ENCODE assay signal across 4 cellular contexts in genomic region chr22:21896275-21896674, GRCh38. TPM values are rescaled to one million over a fixed set of nuclear protein-coding genes. Genes with fewer than 3 reads are reported as not detected.
DNase-seq lines count a peak whose midpoint lies in the region; ATAC-seq, FAIRE-seq and TF ChIP-seq lines count a peak whose summit lies in the region.
"Not testable (repeated sequence)": the region's sequence is repeated elsewhere in the genome, so short reads cannot be mapped to it uniquely, and the experiment has no call there.

No MANE protein-coding gene starts in this region.

- not testable (repeated sequence) for H3K4me2 ChIP-seq in K562 (ENCODE audit: insufficient read depth, low read length)

- not testable (repeated sequence) for H3K4me1 Mint-ChIP-seq in chondrocyte (ENCODE audit: low read depth)

- not testable (repeated sequence) for TF ChIP-seq RAD21 in K562 (CRISPR knock-in tag; conservative IDR thresholded peaks at IDR 0.05 in 1 of 2, IDR thresholded peaks at IDR 0.05 in 1 of 2)

- in situ Hi-C loops in K562 (cut with MboI), result not testable (repeated sequence)

- H3K4me3 Mint-ChIP-seq in chondrocyte (ENCODE audit: unreplicated experiment), result not testable (repeated sequence)

- not testable (repeated sequence) for H3K4me3 ChIP-seq in K562, upper lobe of right lung

- H3K27ac ChIP-seq in K562 (ENCODE audit: extremely low read depth, low read depth, low read length); upper lobe of right lung: not testable (repeated sequence)

- not testable (repeated sequence) for H3K27ac Mint-ChIP-seq in chondrocyte (ENCODE audit: unreplicated experiment)

- not testable (repeated sequence) for H3K9ac ChIP-seq in K562 (ENCODE audit: insufficient read depth in 1 of 2, low read depth in 2 of 2, low read length in 2 of 2)

- ATAC-seq in K562, result peak; percentile 20; the same call in 1 of the 3 replicates
- not testable (repeated sequence) for ATAC-seq in upper lobe of right lung

- not testable (repeated sequence) for TF ChIP-seq EP300 in K562 (IDR thresholded peaks at IDR 0.05; ENCODE audit: low read length)

- H3K36me3 ChIP-seq in K562 (ENCODE audit: control insufficient read depth, insufficient read depth, low read length); upper lobe of right lung: not testable (repeated sequence)

- not testable (repeated sequence) for FAIRE-seq in K562 (lab: Jason Lieb, UNC)

- not testable (repeated sequence) for H3K9me1 ChIP-seq in K562 (ENCODE audit: control insufficient read depth, insufficient read depth, low read length)

- not testable (repeated sequence) for TF ChIP-seq POLR2A in K562 (conservative IDR thresholded peaks at IDR 0.05)

- BruUV-seq in K562 (replicated peaks; lab: Mats Ljungman, UMichigan), result not testable (repeated sequence)

- H2AFZ ChIP-seq in K562 (ENCODE audit: low read depth, low read length), result not testable (repeated sequence)

- not testable (repeated sequence) for H3K4me1 ChIP-seq in K562 (replicated peaks in 1 of 2; ENCODE audit: control insufficient read depth in 2 of 2, insufficient read depth in 2 of 2, low read length in 2 of 2); upper lobe of right lung

- H3K27me3 ChIP-seq in K562 (ENCODE audit: control insufficient read depth in 2 of 2, insufficient read depth in 2 of 2, low read length in 2 of 2), result peaks cover 15 to 41% of the 10 kb centered on the region in 2 experiments; a peak in 3 of 5 replicates
- H3K27me3 ChIP-seq in upper lobe of right lung, result not testable (repeated sequence)

- not testable (repeated sequence) for H3K79me2 ChIP-seq in K562 (ENCODE audit: control insufficient read depth, insufficient read depth, low read length)

- not testable (repeated sequence) for TF ChIP-seq CTCF in K562 (IDR thresholded peaks at IDR 0.05 in 2 of 3, conservative IDR thresholded peaks at IDR 0.05 in 1 of 3; ENCODE audit: insufficient read depth in 2 of 3, low read depth in 1 of 3, low read length in 3 of 3); chondrocyte (IDR thresholded peaks at IDR 0.05); upper lobe of right lung (IDR thresholded peaks at IDR 0.05)

- H3K9me3 Mint-ChIP-seq in chondrocyte (ENCODE audit: low read depth), result not testable (repeated sequence)

- not testable (repeated sequence) for H3K27me3 Mint-ChIP-seq in chondrocyte (ENCODE audit: low read depth)

- CTCF ChIA-PET in K562 (lab: Yijun Ruan, JAX; ENCODE audit: low intra/inter-chr PET ratio), result interaction anchor here (0.5 to 0.7 kb wide), 2 partner anchors 51 to 1097 kb away, joined by 3 read pairs; no protein-coding TSS in a partner anchor

- POLR2A ChIA-PET in K562 (lab: Yijun Ruan, JAX), result interaction anchor here (0.6 to 49.7 kb wide), 9 partner anchors 8 to 314 kb away, joined by 3 to 1041 read pairs (median 6); partner anchors contain the start of gene PPM1F

- peak; percentile 21 for DNase-seq in activated effector memory CD4-positive, alpha-beta T cell treated with anti-CD3 and anti-CD28 coated beads, Interleukin-2, amount 50 U/mL, for 16 hours
- not testable (repeated sequence) for DNase-seq in K562 (ENCODE audit: extremely low read depth in 1 of 4, low spot score in 3 of 4)
- DNase-seq in chondrocyte (ENCODE audit: low spot score) (peak; percentile 2), upper lobe of right lung (peak; percentile 1)

- not testable (repeated sequence) for H3K9me3 ChIP-seq in K562 (replicated peaks; ENCODE audit: control insufficient read depth, insufficient read depth, low read depth, low read length); upper lobe of right lung

- intact Hi-C loops in K562 (cut with micrococcal nuclease); upper lobe of right lung (cut with DNase I): not testable (repeated sequence)

- H3K36me3 Mint-ChIP-seq in chondrocyte (ENCODE audit: low read depth), result not testable (repeated sequence)

- 21% methylated on average over 4 of the region's 4 CpGs for WGBS in K562 (ENCODE audit: insufficient coverage, low coverage, missing lambda C conversion rate)

- not testable (repeated sequence) for H4K20me1 ChIP-seq in K562 (replicated peaks; ENCODE audit: control insufficient read depth, insufficient read depth, low read length)

TF ChIP-seq in K562, 482 proteins besides CTCF, POLR2A, EP300 and RAD21:
- 0 out of 2 replicates have a peak, but pooled peaks have one; percentile 43 for TF ChIP-seq DMBX1 (CRISPR knock-in tag; IDR thresholded peaks at IDR 0.05; ENCODE audit: borderline replicate concordance)
- 0 out of 2 replicates have a peak, but pooled peaks have one; percentile 31 for TF ChIP-seq ELF4 (CRISPR knock-in tag; IDR thresholded peaks at IDR 0.05)
- TF ChIP-seq ZNF121 (CRISPR knock-in tag; conservative IDR thresholded peaks at IDR 0.05), result peak; percentile 92
- TF ChIP-seq MECOM (CRISPR knock-in tag; IDR thresholded peaks at IDR 0.05), result peak; percentile 38; the same call in 1 of the 2 replicates
- peak; percentile 36; the same call in 1 of the 2 replicates for TF ChIP-seq CXXC5 (CRISPR knock-in tag; IDR thresholded peaks at IDR 0.05)
- peak; percentile 13; the same call in 1 of the 2 replicates for TF ChIP-seq ATF1 (CRISPR knock-in tag; IDR thresholded peaks at IDR 0.05)
- TF ChIP-seq ATF1 (tag; IDR thresholded peaks at IDR 0.05), result not testable (repeated sequence)
- peak; percentile 33 to 50; a peak in 1 of 4 replicates for TF ChIP-seq KDM1A (IDR thresholded peaks at IDR 0.05)
- 0 out of 2 replicates have a peak, but pooled peaks have one; percentile 19 for TF ChIP-seq ZNF384 (IDR thresholded peaks at IDR 0.05; ENCODE audit: low read depth, low read length)
- TF ChIP-seq CEBPG (CRISPR knock-in tag; IDR thresholded peaks at IDR 0.05), result peak; percentile 13; the same call in 1 of the 2 replicates
- TF ChIP-seq CEBPG (tag; conservative IDR thresholded peaks at IDR 0.05 in 1 of 2, IDR thresholded peaks at IDR 0.05 in 1 of 2), result peak in 1 of 2 experiments; percentile 41; a peak in 2 of 4 replicates
- TF ChIP-seq RCOR1 (IDR thresholded peaks at IDR 0.05; ENCODE audit: borderline replicate concordance in 1 of 2, low read depth in 2 of 2, low read length in 2 of 2), result 0 out of 4 replicates have a peak, but pooled peaks of 1 of the 2 experiments have one; percentile 38
- peak; percentile 65; the same call in 1 of the 2 replicates for TF ChIP-seq IRF9 (tag; IDR thresholded peaks at IDR 0.05)

RNA-seq across cellular contexts. Expression of gene MAPK1, which starts 28.8 kb away (rescaled TPM):
- 220 and 305 TPM in 2 replicates for total RNA-seq in K562 (2011; cell fraction: chromatin; rRNA removed; ENCODE audit: low replicate concordance)
- 68.7 and 81.2 TPM in 2 replicates for total RNA-seq in K562 (2011; cell fraction: nucleolus; rRNA removed)
- 142 and 210 TPM in 2 replicates for total RNA-seq in K562 (2011; cell fraction: nucleoplasm; rRNA removed)
- 183 and 249 TPM in 2 replicates for total RNA-seq in K562 (2014; rRNA removed)
- total RNA-seq in K562 (2014; rRNA removed; fragmentation: Illumina TruSeq; extraction: Trizol), result 319 and 370 TPM in 2 replicates
- 283 and 289 TPM in 2 replicates for total RNA-seq in K562 (2015; rRNA removed; fragmentation: Illumina TruSeq; extraction: Trizol)
- 464 and 475 TPM in 2 replicates for total RNA-seq in K562 (2021)
- 381 and 575 TPM in 2 replicates for polyA plus RNA-seq in K562 (2011; rRNA removed)
- polyA plus RNA-seq in K562 (2011; cell fraction: cytosol; rRNA removed), result 168 and 240 TPM in 2 replicates
- polyA plus RNA-seq in K562 (2011; cell fraction: nucleus; rRNA removed), result 236 and 309 TPM in 2 replicates
- polyA plus RNA-seq in K562 (2012), result 233 and 368 TPM in 2 replicates
- polyA plus RNA-seq in K562 (2014; fragmentation: Illumina TruSeq; extraction: Trizol), result 260 and 350 TPM in 2 replicates
- polyA plus RNA-seq in K562 (2014; fragmentation: Nextera tagmentation; extraction: Ambion mirVana), result 10 to 100 TPM; 46.3 to 51.4 TPM
- 146 and 212 TPM in 2 replicates for polyA plus RNA-seq in K562 (2014; rRNA removed)
- 295 and 429 TPM in 2 replicates for polyA minus RNA-seq in K562 (2011; rRNA and poly(A)+ RNA removed)
- 100 and 114 TPM in 2 replicates for polyA minus RNA-seq in K562 (2011; cell fraction: cytosol; rRNA and poly(A)+ RNA removed)
- polyA minus RNA-seq in K562 (2011; cell fraction: nucleus; rRNA and poly(A)+ RNA removed), result 36.5 and 66.6 TPM in 2 replicates
- 139 to 157 TPM (median 156 TPM) in 3 replicates for total RNA-seq in chondrocyte
- total RNA-seq in upper lobe of right lung, result 134 TPM

RNA-seq across cellular contexts. Expression of gene PPM1F, which starts 56.4 kb away (rescaled TPM):
- 103 and 226 TPM in 2 replicates for total RNA-seq in K562 (2011; cell fraction: chromatin; rRNA removed; ENCODE audit: low replicate concordance)
- total RNA-seq in K562 (2011; cell fraction: nucleolus; rRNA removed), result 122 and 135 TPM in 2 replicates
- total RNA-seq in K562 (2011; cell fraction: nucleoplasm; rRNA removed), result 120 and 153 TPM in 2 replicates
- 132 and 153 TPM in 2 replicates for total RNA-seq in K562 (2014; rRNA removed)
- 33.1 and 36.9 TPM in 2 replicates for total RNA-seq in K562 (2014; rRNA removed; fragmentation: Illumina TruSeq; extraction: Trizol)
- 74.6 and 75.0 TPM in 2 replicates for total RNA-seq in K562 (2015; rRNA removed; fragmentation: Illumina TruSeq; extraction: Trizol)
- 157 and 159 TPM in 2 replicates for total RNA-seq in K562 (2021)
- 64.0 and 73.1 TPM in 2 replicates for polyA plus RNA-seq in K562 (2011; rRNA removed)
- polyA plus RNA-seq in K562 (2011; cell fraction: cytosol; rRNA removed), result 74.8 and 124 TPM in 2 replicates
- polyA plus RNA-seq in K562 (2011; cell fraction: nucleus; rRNA removed), result 187 and 284 TPM in 2 replicates
- polyA plus RNA-seq in K562 (2012), result 81.6 and 118 TPM in 2 replicates
- 53.8 and 92.1 TPM in 2 replicates for polyA plus RNA-seq in K562 (2014; fragmentation: Illumina TruSeq; extraction: Trizol)
- 1 to 10 TPM; 2.1 to 4.5 TPM for polyA plus RNA-seq in K562 (2014; fragmentation: Nextera tagmentation; extraction: Ambion mirVana)
- polyA plus RNA-seq in K562 (2014; rRNA removed), result 110 and 121 TPM in 2 replicates
- polyA minus RNA-seq in K562 (2011; rRNA and poly(A)+ RNA removed), result 29.5 and 43.3 TPM in 2 replicates
- polyA minus RNA-seq in K562 (2011; cell fraction: cytosol; rRNA and poly(A)+ RNA removed), result 53.3 and 68.1 TPM in 2 replicates
- polyA minus RNA-seq in K562 (2011; cell fraction: nucleus; rRNA and poly(A)+ RNA removed), result 34.9 and 45.5 TPM in 2 replicates
- 26.2 to 32.3 TPM (median 28.1 TPM) in 3 replicates for total RNA-seq in chondrocyte
- total RNA-seq in upper lobe of right lung, result 51.2 TPM
